In the genomic region with DNA sequence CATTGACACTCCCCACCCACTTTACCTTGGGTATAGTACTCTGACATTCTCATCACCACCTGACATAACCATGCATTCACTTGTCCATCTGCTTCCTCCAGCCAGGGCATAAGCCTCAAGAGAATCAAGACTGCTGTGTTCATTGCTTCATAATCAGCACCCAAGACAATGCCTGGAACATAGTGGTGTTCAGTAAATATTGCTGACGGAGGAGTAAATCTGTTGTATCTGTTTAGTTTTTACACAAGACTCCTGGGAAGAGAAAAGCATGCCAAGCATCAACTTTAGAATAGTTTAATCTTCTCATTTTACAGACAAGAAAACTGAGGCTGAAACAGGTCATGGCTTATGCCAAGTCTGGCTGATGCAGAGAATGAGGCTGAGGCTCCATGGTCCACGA, we compare ENCODE assay signal across 3 cellular contexts.
TF ChIP-seq lines count a peak whose summit lies in the region.

No MANE protein-coding gene starts in this region.

TF ChIP-seq in A549, 52 proteins besides CTCF, POLR2A, EP300 and RAD21 (continued from another document):
- TF ChIP-seq HOXA7 (CRISPR knock-in tag; IDR thresholded peaks at IDR 0.05) (no peak), RFX5 (IDR thresholded peaks at IDR 0.05) (no peak)
- TF ChIP-seq, protein P1, sequence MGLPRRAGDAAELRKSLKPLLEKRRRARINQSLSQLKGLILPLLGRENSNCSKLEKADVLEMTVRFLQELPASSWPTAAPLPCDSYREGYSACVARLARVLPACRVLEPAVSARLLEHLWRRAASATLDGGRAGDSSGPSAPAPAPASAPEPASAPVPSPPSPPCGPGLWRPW (IDR thresholded peaks at IDR 0.05): no peak

TF ChIP-seq in IMR-90, 13 proteins besides CTCF, POLR2A, EP300 and RAD21:
- TF ChIP-seq, protein P2, sequence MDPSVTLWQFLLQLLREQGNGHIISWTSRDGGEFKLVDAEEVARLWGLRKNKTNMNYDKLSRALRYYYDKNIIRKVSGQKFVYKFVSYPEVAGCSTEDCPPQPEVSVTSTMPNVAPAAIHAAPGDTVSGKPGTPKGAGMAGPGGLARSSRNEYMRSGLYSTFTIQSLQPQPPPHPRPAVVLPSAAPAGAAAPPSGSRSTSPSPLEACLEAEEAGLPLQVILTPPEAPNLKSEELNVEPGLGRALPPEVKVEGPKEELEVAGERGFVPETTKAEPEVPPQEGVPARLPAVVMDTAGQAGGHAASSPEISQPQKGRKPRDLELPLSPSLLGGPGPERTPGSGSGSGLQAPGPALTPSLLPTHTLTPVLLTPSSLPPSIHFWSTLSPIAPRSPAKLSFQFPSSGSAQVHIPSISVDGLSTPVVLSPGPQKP (IDR thresholded peaks at IDR 0.05; ENCODE audit: borderline replicate concordance, low read depth, low read length): no peak
- no peak for TF ChIP-seq MAZ (IDR thresholded peaks at IDR 0.05; ENCODE audit: borderline replicate concordance, low read depth, low read length)
- TF ChIP-seq BHLHE40 (IDR thresholded peaks at IDR 0.05; ENCODE audit: low read depth, low read length): no peak
- TF ChIP-seq, protein P3, sequence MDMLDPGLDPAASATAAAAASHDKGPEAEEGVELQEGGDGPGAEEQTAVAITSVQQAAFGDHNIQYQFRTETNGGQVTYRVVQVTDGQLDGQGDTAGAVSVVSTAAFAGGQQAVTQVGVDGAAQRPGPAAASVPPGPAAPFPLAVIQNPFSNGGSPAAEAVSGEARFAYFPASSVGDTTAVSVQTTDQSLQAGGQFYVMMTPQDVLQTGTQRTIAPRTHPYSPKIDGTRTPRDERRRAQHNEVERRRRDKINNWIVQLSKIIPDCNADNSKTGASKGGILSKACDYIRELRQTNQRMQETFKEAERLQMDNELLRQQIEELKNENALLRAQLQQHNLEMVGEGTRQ (IDR thresholded peaks at IDR 0.05; ENCODE audit: low read depth, low read length): no peak
- no peak for TF ChIP-seq RFX5 (IDR thresholded peaks at IDR 0.05; ENCODE audit: low read depth, low read length)
- no peak for TF ChIP-seq MAFK (IDR thresholded peaks at IDR 0.05; ENCODE audit: low read depth, low read length)
- no peak for TF ChIP-seq NFE2L2 (IDR thresholded peaks at IDR 0.05; ENCODE audit: low read depth, low read length)

TF ChIP-seq in K562, 482 proteins besides CTCF, POLR2A, EP300 and RAD21 (continued from another document):
- TF ChIP-seq C11orf30 (IDR thresholded peaks at IDR 0.05; ENCODE audit: low read depth) (0 out of 2 replicates have a peak, but pooled peaks have one; percentile 10), ZBTB17 (CRISPR knock-in tag; IDR thresholded peaks at IDR 0.05) (no peak)
- TF ChIP-seq, protein P4, sequence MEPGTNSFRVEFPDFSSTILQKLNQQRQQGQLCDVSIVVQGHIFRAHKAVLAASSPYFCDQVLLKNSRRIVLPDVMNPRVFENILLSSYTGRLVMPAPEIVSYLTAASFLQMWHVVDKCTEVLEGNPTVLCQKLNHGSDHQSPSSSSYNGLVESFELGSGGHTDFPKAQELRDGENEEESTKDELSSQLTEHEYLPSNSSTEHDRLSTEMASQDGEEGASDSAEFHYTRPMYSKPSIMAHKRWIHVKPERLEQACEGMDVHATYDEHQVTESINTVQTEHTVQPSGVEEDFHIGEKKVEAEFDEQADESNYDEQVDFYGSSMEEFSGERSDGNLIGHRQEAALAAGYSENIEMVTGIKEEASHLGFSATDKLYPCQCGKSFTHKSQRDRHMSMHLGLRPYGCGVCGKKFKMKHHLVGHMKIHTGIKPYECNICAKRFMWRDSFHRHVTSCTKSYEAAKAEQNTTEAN (CRISPR knock-in tag; IDR thresholded peaks at IDR 0.05): no peak
